In the genomic region with DNA sequence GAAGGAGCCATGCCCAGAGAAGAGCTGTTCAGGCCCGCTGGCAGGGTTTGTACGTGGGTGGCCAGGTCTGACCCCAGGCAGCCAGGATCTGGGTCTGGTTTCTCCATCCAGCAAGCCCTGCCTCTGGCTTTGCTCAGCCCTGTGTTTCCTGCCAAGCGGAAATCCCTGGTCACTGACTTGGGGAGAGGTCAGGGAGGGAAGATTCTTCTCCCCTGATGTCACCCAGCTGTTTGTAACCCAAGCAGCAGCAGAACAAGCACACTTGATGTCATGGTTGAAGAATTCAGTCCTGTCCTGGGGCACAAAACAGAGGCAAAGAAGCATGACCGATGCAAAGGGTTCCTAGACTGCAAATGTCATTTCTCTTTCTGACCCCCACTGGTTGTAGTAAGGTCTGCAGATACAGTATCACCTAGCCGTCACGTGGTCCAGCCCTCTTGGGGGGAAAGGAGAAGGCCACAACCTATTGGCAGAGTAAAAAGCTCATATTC, we compare ENCODE assay signal across 8 cellular contexts.
DNase-seq lines count a peak whose midpoint lies in the region; ATAC-seq and TF ChIP-seq lines count a peak whose summit lies in the region.

No MANE protein-coding gene starts in this region.

- no peaks in the 10 kb centered on the region for H3F3A ChIP-seq in PC-3 (ENCODE audit: low read length, unreplicated experiment)

- BruUV-seq in PC-3 (replicated peaks; lab: Mats Ljungman, UMichigan): no TSS peak

- H3K27me3 ChIP-seq in PC-3 (ENCODE audit: low read length): no peaks in the 10 kb centered on the region

- H3K9me3 ChIP-seq in PC-3 (ENCODE audit: low read length): no peaks in the 10 kb centered on the region

- no peaks in the 10 kb centered on the region for H4K20me1 ChIP-seq in PC-3 (ENCODE audit: low read length)

- CTCF ChIA-PET in PC-3 (lab: Charles Lee): no interaction called here

- DNase-seq in AG20443 (ENCODE audit: low spot score): peak; percentile 94
- peak; percentile 91 for DNase-seq in PC-3
- peak; percentile 99 for DNase-seq in fibroblast of mammary gland (ENCODE audit: low read depth)
- peak; percentile 100 for DNase-seq in non-pigmented ciliary epithelial cell (ENCODE audit: low read depth)
- no peak for DNase-seq in NCI-H1092 treated with DMSO at 0.1 percent for 48 hours (lab: John Stamatoyannopoulos, UW)
- DNase-seq in activated T-helper 2 cell treated with anti-CD3 and anti-CD28 coated beads, Interferon-gamma antibody, Interleukin-2, Interleukin-4, amounts not matched to agents 10 μg/mL and 5 μg/mL and 100 μg/mL, durations not matched to agents 14 hours and 24 hours and 36 hours (ENCODE audit: low spot score): no peak
- DNase-seq in activated CD4-positive, CD25-positive, alpha-beta regulatory T cell treated with anti-CD3 and anti-CD28 coated beads, Interleukin-2, amount 50 U/mL, for 72 hours: no peak

- peaks cover 47% of the 10 kb centered on the region for H3K4me1 ChIP-seq in PC-3 (ENCODE audit: insufficient read depth, low read length)

- no peak overlapping the region for H3K4me3 Mint-ChIP-seq in activated T-helper 2 cell treated with anti-CD3 and anti-CD28 coated beads, Interferon-gamma antibody, Interleukin-2, Interleukin-4, amounts not matched to agents 10 μg/mL and 5 μg/mL and 100 μg/mL, durations not matched to agents 14 hours and 24 hours and 36 hours (ENCODE audit: low read depth)

- no peaks in the 10 kb centered on the region for H3K27me3 Mint-ChIP-seq in activated T-helper 2 cell treated with anti-CD3 and anti-CD28 coated beads, Interferon-gamma antibody, Interleukin-2, Interleukin-4, amounts not matched to agents 10 μg/mL and 5 μg/mL and 100 μg/mL, durations not matched to agents 14 hours and 24 hours and 36 hours (ENCODE audit: low read depth)

- intact Hi-C loops in PC-3 (cut with micrococcal nuclease): no loop called here
- intact Hi-C loops in activated T-helper 2 cell treated with anti-CD3 and anti-CD28 coated beads, Interferon-gamma antibody, Interleukin-2, Interleukin-4, amounts not matched to agents 10 μg/mL and 5 μg/mL and 100 μg/mL, durations not matched to agents 14 hours and 24 hours and 36 hours (cut with micrococcal nuclease): no loop called here

- H3K36me3 Mint-ChIP-seq in activated T-helper 2 cell treated with anti-CD3 and anti-CD28 coated beads, Interferon-gamma antibody, Interleukin-2, Interleukin-4, amounts not matched to agents 10 μg/mL and 5 μg/mL and 100 μg/mL, durations not matched to agents 14 hours and 24 hours and 36 hours (ENCODE audit: low read depth): no peaks in the 10 kb centered on the region

- no peaks in the 10 kb centered on the region for H3K36me3 ChIP-seq in PC-3 (ENCODE audit: low read depth, low read length)

- H2AFZ ChIP-seq in PC-3 (ENCODE audit: low read length): no peak overlapping the region

- peak overlapping the region; percentile 87 for H3K27ac ChIP-seq in PC-3 (ENCODE audit: low read length)

- H3K27ac Mint-ChIP-seq in activated T-helper 2 cell treated with anti-CD3 and anti-CD28 coated beads, Interferon-gamma antibody, Interleukin-2, Interleukin-4, amounts not matched to agents 10 μg/mL and 5 μg/mL and 100 μg/mL, durations not matched to agents 14 hours and 24 hours and 36 hours: no peak overlapping the region

- peaks cover 3% of the 10 kb centered on the region for H3K4me1 Mint-ChIP-seq in activated T-helper 2 cell treated with anti-CD3 and anti-CD28 coated beads, Interferon-gamma antibody, Interleukin-2, Interleukin-4, amounts not matched to agents 10 μg/mL and 5 μg/mL and 100 μg/mL, durations not matched to agents 14 hours and 24 hours and 36 hours (ENCODE audit: low read depth)

- H3K9ac ChIP-seq in PC-3 (ENCODE audit: low read length): peak overlapping the region; percentile 16; the same call in 1 of the 2 replicates

- H3K9me2 ChIP-seq in PC-3 (replicated peaks; ENCODE audit: low read length): no peaks in the 10 kb centered on the region

- H3K9me3 Mint-ChIP-seq in activated T-helper 2 cell treated with anti-CD3 and anti-CD28 coated beads, Interferon-gamma antibody, Interleukin-2, Interleukin-4, amounts not matched to agents 10 μg/mL and 5 μg/mL and 100 μg/mL, durations not matched to agents 14 hours and 24 hours and 36 hours: no peaks in the 10 kb centered on the region

- no peaks in the 10 kb centered on the region for H3K79me2 ChIP-seq in PC-3 (ENCODE audit: low read length)

- POLR2A ChIA-PET in PC-3 (lab: Charles Lee; ENCODE audit: unreplicated experiment): no interaction called here

- ATAC-seq in PC-3 (peak; percentile 91), GM18867 (IDR thresholded peaks at IDR 0.05; ENCODE audit: unreplicated experiment) (no peak)

- TF ChIP-seq CTCF in PC-3 (conservative IDR thresholded peaks at IDR 0.05; ENCODE audit: low read depth, low read length) (no peak), fibroblast of mammary gland (conservative IDR thresholded peaks at IDR 0.05; ENCODE audit: control insufficient read depth, insufficient read depth, low read depth, low read length) (no peak)

- H3K4me3 ChIP-seq in PC-3 (ENCODE audit: low read length) (no peak overlapping the region), fibroblast of mammary gland (ENCODE audit: control insufficient read depth, low read depth, low read length) (no peak overlapping the region)

- peak overlapping the region; percentile 68 for H3K4me2 ChIP-seq in PC-3 (ENCODE audit: low read length)

Comparison
In these comparisons a context has a peak if more than half of its experiments do, and no peak if none do; other contexts are left out.
1. DNase-seq: peak in AG20443 (single experiment), PC-3 (single experiment), fibroblast of mammary gland (single experiment) and non-pigmented ciliary epithelial cell (single experiment); none in NCI-H1092 treated with DMSO at 0.1 percent for 48 hours (single experiment), activated T-helper 2 cell treated with anti-CD3 and anti-CD28 coated beads, Interferon-gamma antibody, Interleukin-2, Interleukin-4, amounts not matched to agents 10 μg/mL and 5 μg/mL and 100 μg/mL, durations not matched to agents 14 hours and 24 hours and 36 hours (single experiment) and activated CD4-positive, CD25-positive, alpha-beta regulatory T cell treated with anti-CD3 and anti-CD28 coated beads, Interleukin-2, amount 50 U/mL, for 72 hours (single experiment).